ENCODE assay signal across 29 cellular contexts in genomic region chr4:186341655-186342054, GRCh38.
"Had no signal": no experiment of that assay in that cellular context is flagged by ENCODE, and none has a peak within 500 bp of the region (broad histone marks: within the 10 kb centered on the region; RNA-seq: fewer than 3 reads in every experiment).

No MANE protein-coding gene starts in this region.

- H3K4me1 ChIP-seq: colonic mucosa, esophagus muscularis mucosa, esophagus squamous epithelium, foreskin keratinocyte, gastrocnemius medialis, gastroesophageal sphincter, heart left ventricle, heart right ventricle had no signal

- H3K9me3 ChIP-seq: colonic mucosa, esophagus squamous epithelium, gastrocnemius medialis, gastroesophageal sphincter had no signal

- H3K27me3 Mint-ChIP-seq: dendritic cell treated with granulocyte-macrophage colony-stimulating factor and Interleukin-4, amounts not matched to agents 40 ng/mL and 50 ng/mL, for 4 days had no signal

- FAIRE-seq: colon, endometrium, endothelial cell of umbilical vein, frontal cortex had no signal

- H3K4me3 Mint-ChIP-seq: dendritic cell treated with granulocyte-macrophage colony-stimulating factor and Interleukin-4, amounts not matched to agents 40 ng/mL and 50 ng/mL, for 4 days; effector memory CD8-positive, alpha-beta T cell; endodermal cell had no signal

- H3K36me3 ChIP-seq: colonic mucosa, esophagus muscularis mucosa, esophagus squamous epithelium, gastrocnemius medialis, gastroesophageal sphincter, heart left ventricle, heart right ventricle had no signal

- H3K27me3 ChIP-seq: colonic mucosa, foreskin keratinocyte, gastrocnemius medialis had no signal

- H3K4me3 ChIP-seq: colonic mucosa, coronary artery, dorsolateral prefrontal cortex, esophagus muscularis mucosa, esophagus squamous epithelium, gastrocnemius medialis, gastroesophageal sphincter, heart left ventricle, heart right ventricle had no signal

- H3K27ac Mint-ChIP-seq: dendritic cell treated with granulocyte-macrophage colony-stimulating factor and Interleukin-4, amounts not matched to agents 40 ng/mL and 50 ng/mL, for 4 days; effector memory CD8-positive, alpha-beta T cell; endodermal cell had no signal

- DNase-seq: colonic mucosa; cortex of kidney; dermis blood vessel endothelial cell; dorsolateral prefrontal cortex; effector CD4-positive, alpha-beta T cell; effector CD8-positive, alpha-beta T cell; effector memory CD4-positive, alpha-beta T cell; effector memory CD8-positive, alpha-beta T cell; endodermal cell; erythroblast; esophagus squamous epithelium; foreskin fibroblast; foreskin keratinocyte; foreskin melanocyte; gastrocnemius medialis; glutamatergic neuron; head of caudate nucleus; heart left ventricle; heart right ventricle had no signal

- H3K9me3 Mint-ChIP-seq: effector memory CD8-positive, alpha-beta T cell had no signal

- H3K27ac ChIP-seq: colonic mucosa, coronary artery, dorsolateral prefrontal cortex, epithelial cell of prostate, esophagus muscularis mucosa, esophagus squamous epithelium, foreskin keratinocyte, gastrocnemius medialis, gastroesophageal sphincter, heart left ventricle, heart right ventricle had no signal

- ATAC-seq: effector memory CD8-positive, alpha-beta T cell; esophagus mucosa; gastrocnemius medialis; gastroesophageal sphincter; heart left ventricle; heart right ventricle had no signal
